ENCODE assay signal across 17 cellular contexts in genomic region chr4:121253961-121254360, GRCh38.
DNase-seq lines count a peak whose midpoint lies in the region; ATAC-seq and TF ChIP-seq lines count a peak whose summit lies in the region.
"Had no signal": no experiment of that assay in that cellular context is flagged by ENCODE, and none has a peak within 500 bp of the region (broad histone marks: within the 10 kb centered on the region; RNA-seq: fewer than 3 reads in every experiment).

No MANE protein-coding gene starts in this region.

- peak; percentile 32 for ATAC-seq in HG03196 (IDR thresholded peaks at IDR 0.05; ENCODE audit: unreplicated experiment)
- ATAC-seq in natural killer cell, result peak; percentile 71 to 92 (median 83)
- ATAC-seq in GM21423 (IDR thresholded peaks at IDR 0.05; ENCODE audit: unreplicated experiment), result no peak
- ATAC-seq: foreskin keratinocyte had no signal

- H3K36me3 ChIP-seq in tibial nerve, result no peaks in the 10 kb centered on the region
- H3K36me3 ChIP-seq: adrenal gland, BE2C, prostate gland had no signal

- H3K4me3 Mint-ChIP-seq in activated naive CD8-positive, alpha-beta T cell treated with anti-CD3 and anti-CD28 coated beads for 36 hours, result no peak overlapping the region
- H3K4me3 Mint-ChIP-seq in natural killer cell, result peak overlapping the region; percentile 73
- H3K4me3 Mint-ChIP-seq: naive B cell had no signal

- TF ChIP-seq POLR2A in tibial nerve (IDR thresholded peaks at IDR 0.05), result no peak

- TF ChIP-seq CTCF in GM12865 (IDR thresholded peaks at IDR 0.05; ENCODE audit: insufficient read depth, low read depth, low read length, missing control alignments) (no peak), natural killer cell (IDR thresholded peaks at IDR 0.05) (no peak), tibial nerve (IDR thresholded peaks at IDR 0.05) (no peak)

- no peak overlapping the region for H3K27ac ChIP-seq in tibial nerve
- H3K27ac ChIP-seq: adrenal gland, foreskin keratinocyte, prostate gland, VCaP had no signal

- peak overlapping the region; percentile 29 for H3K27ac Mint-ChIP-seq in activated naive CD8-positive, alpha-beta T cell treated with anti-CD3 and anti-CD28 coated beads for 36 hours
- H3K27ac Mint-ChIP-seq in natural killer cell, result peak overlapping the region; percentile 96 to 98
- H3K27ac Mint-ChIP-seq: naive B cell had no signal

- DNase-seq in GM12865 (ENCODE audit: low read depth) (peak; percentile 64), natural killer cell (peak; percentile 47), DMS114 treated with DMSO at 0.1 percent for 48 hours (lab: John Stamatoyannopoulos, UW; ENCODE audit: unreplicated experiment) (no peak), tibial nerve (ENCODE audit: low spot score in 2 of 2) (no peak)
- DNase-seq in activated naive CD8-positive, alpha-beta T cell treated with anti-CD3 and anti-CD28 coated beads for 36 hours, result no peak
- DNase-seq: adrenal gland, BE2C, cerebellar nuclear complex, DMS53, foreskin keratinocyte, naive B cell, NCI-H1930, NCI-H510A treated with DMSO at 0.1 percent for 48 hours had no signal

- no peaks in the 10 kb centered on the region for H3K9me3 Mint-ChIP-seq in activated naive CD8-positive, alpha-beta T cell treated with anti-CD3 and anti-CD28 coated beads for 36 hours
- H3K9me3 Mint-ChIP-seq in natural killer cell, result no peaks in the 10 kb centered on the region
- H3K9me3 Mint-ChIP-seq: naive B cell had no signal

- H3K4me3 ChIP-seq in GM12865 (ENCODE audit: low read depth, low read length), result no peak overlapping the region
- no peak overlapping the region for H3K4me3 ChIP-seq in tibial nerve
- H3K4me3 ChIP-seq: adrenal gland, prostate gland had no signal

- H3K27me3 Mint-ChIP-seq in activated naive CD8-positive, alpha-beta T cell treated with anti-CD3 and anti-CD28 coated beads for 36 hours, result no peaks in the 10 kb centered on the region
- peaks cover 0 to 2% of the 10 kb centered on the region in 2 donors for H3K27me3 Mint-ChIP-seq in natural killer cell (ENCODE audit: low read depth in 2 of 2)
- H3K27me3 Mint-ChIP-seq: naive B cell had no signal

- peaks cover 61% of the 10 kb centered on the region for H3K4me1 Mint-ChIP-seq in activated naive CD8-positive, alpha-beta T cell treated with anti-CD3 and anti-CD28 coated beads for 36 hours
- H3K4me1 Mint-ChIP-seq in natural killer cell, result peaks cover 50 to 52% of the 10 kb centered on the region in 2 donors
- H3K4me1 Mint-ChIP-seq: naive B cell had no signal

- H3K9me3 ChIP-seq in tibial nerve, result no peaks in the 10 kb centered on the region
- H3K9me3 ChIP-seq: adrenal gland, BE2C, prostate gland had no signal

- peaks cover 4% of the 10 kb centered on the region for H3K36me3 Mint-ChIP-seq in activated naive CD8-positive, alpha-beta T cell treated with anti-CD3 and anti-CD28 coated beads for 36 hours
- no peaks in the 10 kb centered on the region for H3K36me3 Mint-ChIP-seq in natural killer cell
- H3K36me3 Mint-ChIP-seq: naive B cell had no signal

- no peaks in the 10 kb centered on the region for H3K4me1 ChIP-seq in tibial nerve
- H3K4me1 ChIP-seq: adrenal gland, BE2C, prostate gland had no signal

- intact Hi-C loops in natural killer cell (cut with micrococcal nuclease), result no loop called here

- 87% methylated on average over 2 of the region's 2 CpGs for WGBS in tibial nerve, 2 donors

- TF ChIP-seq EP300 in tibial nerve (IDR thresholded peaks at IDR 0.05), result no peak

- no peaks in the 10 kb centered on the region for H3K27me3 ChIP-seq in tibial nerve
- H3K27me3 ChIP-seq: adrenal gland, BE2C, foreskin keratinocyte had no signal

Comparison
In these comparisons a context has a peak if more than half of its experiments do, and no peak if none do; other contexts are left out.
1. DNase-seq: peak in GM12865 (single experiment) and natural killer cell (single experiment); none in activated naive CD8-positive, alpha-beta T cell treated with anti-CD3 and anti-CD28 coated beads for 36 hours (single experiment), DMS114 treated with DMSO at 0.1 percent for 48 hours (single experiment) and tibial nerve (0 of 2).